In genomic region chr19:13076787-13077186, GRCh38 we compare ENCODE assay signal across 1 cellular context.
TF ChIP-seq lines count a peak whose summit lies in the region.

No MANE protein-coding gene starts in this region.

TF ChIP-seq in GM23338, 12 proteins besides CTCF, POLR2A, EP300 and RAD21 (continued from another document):
- TF ChIP-seq, protein P1, sequence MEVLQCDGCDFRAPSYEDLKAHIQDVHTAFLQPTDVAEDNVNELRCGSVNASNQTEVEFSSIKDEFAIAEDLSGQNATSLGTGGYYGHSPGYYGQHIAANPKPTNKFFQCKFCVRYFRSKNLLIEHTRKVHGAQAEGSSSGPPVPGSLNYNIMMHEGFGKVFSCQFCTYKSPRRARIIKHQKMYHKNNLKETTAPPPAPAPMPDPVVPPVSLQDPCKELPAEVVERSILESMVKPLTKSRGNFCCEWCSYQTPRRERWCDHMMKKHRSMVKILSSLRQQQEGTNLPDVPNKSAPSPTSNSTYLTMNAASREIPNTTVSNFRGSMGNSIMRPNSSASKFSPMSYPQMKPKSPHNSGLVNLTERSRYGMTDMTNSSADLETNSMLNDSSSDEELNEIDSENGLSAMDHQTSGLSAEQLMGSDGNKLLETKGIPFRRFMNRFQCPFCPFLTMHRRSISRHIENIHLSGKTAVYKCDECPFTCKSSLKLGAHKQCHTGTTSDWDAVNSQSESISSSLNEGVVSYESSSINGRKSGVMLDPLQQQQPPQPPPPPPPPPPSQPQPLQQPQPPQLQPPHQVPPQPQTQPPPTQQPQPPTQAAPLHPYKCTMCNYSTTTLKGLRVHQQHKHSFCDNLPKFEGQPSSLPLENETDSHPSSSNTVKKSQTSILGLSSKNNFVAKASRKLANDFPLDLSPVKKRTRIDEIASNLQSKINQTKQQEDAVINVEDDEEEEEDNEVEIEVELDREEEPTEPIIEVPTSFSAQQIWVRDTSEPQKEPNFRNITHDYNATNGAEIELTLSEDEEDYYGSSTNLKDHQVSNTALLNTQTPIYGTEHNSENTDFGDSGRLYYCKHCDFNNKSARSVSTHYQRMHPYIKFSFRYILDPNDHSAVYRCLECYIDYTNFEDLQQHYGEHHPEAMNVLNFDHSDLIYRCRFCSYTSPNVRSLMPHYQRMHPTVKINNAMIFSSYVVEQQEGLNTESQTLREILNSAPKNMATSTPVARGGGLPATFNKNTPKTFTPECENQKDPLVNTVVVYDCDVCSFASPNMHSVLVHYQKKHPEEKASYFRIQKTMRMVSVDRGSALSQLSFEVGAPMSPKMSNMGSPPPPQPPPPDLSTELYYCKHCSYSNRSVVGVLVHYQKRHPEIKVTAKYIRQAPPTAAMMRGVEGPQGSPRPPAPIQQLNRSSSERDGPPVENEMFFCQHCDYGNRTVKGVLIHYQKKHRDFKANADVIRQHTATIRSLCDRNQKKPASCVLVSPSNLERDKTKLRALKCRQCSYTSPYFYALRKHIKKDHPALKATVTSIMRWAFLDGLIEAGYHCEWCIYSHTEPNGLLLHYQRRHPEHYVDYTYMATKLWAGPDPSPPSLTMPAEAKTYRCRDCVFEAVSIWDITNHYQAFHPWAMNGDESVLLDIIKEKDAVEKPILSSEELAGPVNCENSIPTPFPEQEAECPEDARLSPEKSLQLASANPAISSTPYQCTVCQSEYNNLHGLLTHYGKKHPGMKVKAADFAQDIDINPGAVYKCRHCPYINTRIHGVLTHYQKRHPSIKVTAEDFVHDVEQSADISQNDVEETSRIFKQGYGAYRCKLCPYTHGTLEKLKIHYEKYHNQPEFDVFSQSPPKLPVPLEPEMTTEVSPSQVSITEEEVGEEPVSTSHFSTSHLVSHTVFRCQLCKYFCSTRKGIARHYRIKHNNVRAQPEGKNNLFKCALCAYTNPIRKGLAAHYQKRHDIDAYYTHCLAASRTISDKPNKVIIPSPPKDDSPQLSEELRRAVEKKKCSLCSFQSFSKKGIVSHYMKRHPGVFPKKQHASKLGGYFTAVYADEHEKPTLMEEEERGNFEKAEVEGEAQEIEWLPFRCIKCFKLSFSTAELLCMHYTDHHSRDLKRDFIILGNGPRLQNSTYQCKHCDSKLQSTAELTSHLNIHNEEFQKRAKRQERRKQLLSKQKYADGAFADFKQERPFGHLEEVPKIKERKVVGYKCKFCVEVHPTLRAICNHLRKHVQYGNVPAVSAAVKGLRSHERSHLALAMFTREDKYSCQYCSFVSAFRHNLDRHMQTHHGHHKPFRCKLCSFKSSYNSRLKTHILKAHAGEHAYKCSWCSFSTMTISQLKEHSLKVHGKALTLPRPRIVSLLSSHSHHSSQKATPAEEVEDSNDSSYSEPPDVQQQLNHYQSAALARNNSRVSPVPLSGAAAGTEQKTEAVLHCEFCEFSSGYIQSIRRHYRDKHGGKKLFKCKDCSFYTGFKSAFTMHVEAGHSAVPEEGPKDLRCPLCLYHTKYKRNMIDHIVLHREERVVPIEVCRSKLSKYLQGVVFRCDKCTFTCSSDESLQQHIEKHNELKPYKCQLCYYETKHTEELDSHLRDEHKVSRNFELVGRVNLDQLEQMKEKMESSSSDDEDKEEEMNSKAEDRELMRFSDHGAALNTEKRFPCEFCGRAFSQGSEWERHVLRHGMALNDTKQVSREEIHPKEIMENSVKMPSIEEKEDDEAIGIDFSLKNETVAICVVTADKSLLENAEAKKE (CRISPR knock-in tag; IDR thresholded peaks at IDR 0.05): no peak
- no peak for TF ChIP-seq ZNF114 (CRISPR knock-in tag; IDR thresholded peaks at IDR 0.05)
- TF ChIP-seq NANOG (IDR thresholded peaks at IDR 0.05; ENCODE audit: borderline replicate concordance): no peak
- TF ChIP-seq EZH2 (IDR thresholded peaks at IDR 0.05; ENCODE audit: low read depth, unreplicated experiment): no peak
TF ChIP-seq in GM23338: peak in this region for 0.
